8 cellular contexts compared by ENCODE assay signal in the genomic region with DNA sequence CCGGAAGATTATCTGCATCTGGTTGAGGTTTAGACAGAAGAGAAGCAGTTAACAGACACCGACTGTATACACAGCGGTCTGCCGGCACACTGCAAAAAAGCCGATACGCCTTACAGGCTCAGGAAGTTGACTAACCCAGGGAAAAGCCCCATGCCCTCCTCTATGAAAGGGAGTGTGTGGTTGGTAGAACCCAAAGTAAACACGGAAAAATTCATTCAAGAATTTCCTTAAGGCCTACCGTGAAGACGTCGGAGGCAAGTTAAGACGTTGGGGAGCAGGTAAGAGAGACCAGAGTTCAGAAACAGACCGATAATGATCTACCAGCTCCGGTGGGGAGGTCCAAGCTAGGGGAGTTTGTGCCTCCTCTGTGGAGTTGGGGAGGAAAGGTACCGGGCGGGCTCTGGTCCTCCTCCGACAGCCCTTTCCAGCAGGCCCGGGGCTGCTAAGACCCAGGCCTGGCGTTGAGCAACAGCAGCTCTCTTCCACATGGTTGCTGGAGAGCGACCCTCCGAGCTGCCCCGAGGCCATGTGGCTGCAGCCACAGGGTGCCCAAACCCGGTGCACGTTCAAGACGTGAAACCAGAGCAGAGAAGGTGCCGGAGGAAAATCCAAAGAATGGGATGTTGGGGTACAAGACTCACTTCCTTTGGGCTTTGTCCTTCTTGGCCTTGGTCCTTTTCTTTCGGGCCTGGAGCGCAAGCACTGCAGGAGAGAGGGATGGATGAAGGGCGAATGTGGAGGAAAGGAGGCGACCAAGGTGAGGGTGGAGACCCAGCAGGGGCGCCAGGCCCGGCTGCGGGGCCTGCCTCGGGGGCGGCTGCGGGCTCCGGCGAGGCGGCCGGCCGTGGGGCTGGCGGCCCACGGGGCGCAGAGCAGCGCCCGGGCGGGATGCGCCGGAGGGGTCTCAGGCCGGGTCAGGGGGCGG. TPM values are rescaled to one million over a fixed set of nuclear protein-coding genes. Genes with fewer than 3 reads are reported as not detected.
DNase-seq lines count a peak whose midpoint lies in the region; ATAC-seq, FAIRE-seq and TF ChIP-seq lines count a peak whose summit lies in the region.

No MANE protein-coding gene starts in this region.

- no peak for TF ChIP-seq CTCF in GM12864 (IDR thresholded peaks at IDR 0.05; ENCODE audit: low read depth, low read length, missing control alignments)
- TF ChIP-seq CTCF in mucosa of descending colon (IDR thresholded peaks at IDR 0.05): no peak

- no peaks in the 10 kb centered on the region for H3K9me3 Mint-ChIP-seq in effector memory CD8-positive, alpha-beta T cell

- intact Hi-C loops in mucosa of descending colon (cut with DNase I, micrococcal nuclease): no loop called here

- peak; percentile 74 for ATAC-seq in effector memory CD8-positive, alpha-beta T cell (replicated peaks)
- peak; percentile 76 for ATAC-seq in mucosa of descending colon

- H3K4me1 ChIP-seq in mucosa of descending colon (ENCODE audit: low read depth): peaks cover 24% of the 10 kb centered on the region

- DNase-seq in GM12864 (ENCODE audit: low read depth) (no peak), H54 (ENCODE audit: insufficient read length, low spot score) (peak; percentile 45), MG63 (peak; percentile 47), mucosa of descending colon (peak; percentile 64 to 71 (median 66)), mesenteric fat pad (ENCODE audit: low spot score) (no peak)
- DNase-seq in activated CD4-positive, alpha-beta T cell treated with anti-CD3 and anti-CD28 coated beads, Interleukin-2, amount 50 U/mL, for 48 hours: peak; percentile 59 to 68
- DNase-seq in effector memory CD8-positive, alpha-beta T cell: peak; percentile 17 to 19 (median 18)
- peak; percentile 15 to 23 for DNase-seq in stimulated activated CD8-positive, alpha-beta memory T cell treated with anti-CD3 and anti-CD28 coated beads, Interleukin-4, amount 100 ng/mL, for 1 hour (ENCODE audit: low read depth in 2 of 2, low spot score in 1 of 2)

- H3K4me3 ChIP-seq in GM12864 (ENCODE audit: low read depth, low read length) (peak overlapping the region; percentile 68), MG63 (peak overlapping the region; percentile 85), mucosa of descending colon (peak overlapping the region; percentile 72)

- H3K36me3 ChIP-seq in MG63 (peaks cover 36% of the 10 kb centered on the region), mucosa of descending colon (ENCODE audit: low read depth) (no peaks in the 10 kb centered on the region)

- peak overlapping the region; percentile 87 to 96 for H3K27ac Mint-ChIP-seq in effector memory CD8-positive, alpha-beta T cell

- H3K4me3 Mint-ChIP-seq in effector memory CD8-positive, alpha-beta T cell: peak overlapping the region; percentile 91 to 98

- FAIRE-seq in H54 (lab: Jason Lieb, UNC): no peak

- H3K9me3 ChIP-seq in MG63 (no peaks in the 10 kb centered on the region), mucosa of descending colon (no peaks in the 10 kb centered on the region)

- H3K36me3 Mint-ChIP-seq in effector memory CD8-positive, alpha-beta T cell (ENCODE audit: insufficient read depth): peaks cover 13% of the 10 kb centered on the region

- peaks cover 33 to 50% of the 10 kb centered on the region in 2 donors for H3K4me1 Mint-ChIP-seq in effector memory CD8-positive, alpha-beta T cell (ENCODE audit: low read depth in 2 of 2)

- H3K27me3 ChIP-seq in MG63: no peaks in the 10 kb centered on the region

- TF ChIP-seq POLR2A in H54 (IDR thresholded peaks at IDR 0.05; ENCODE audit: low read depth, low read length): no peak

- H3K27me3 Mint-ChIP-seq in effector memory CD8-positive, alpha-beta T cell: no peaks in the 10 kb centered on the region

RNA-seq across cellular contexts. Expression of a gene that starts 0.8 kb away (rescaled TPM):
- total RNA-seq in MG63 (2014; rRNA removed; shearing (Covaris generic); ENCODE audit: low replicate concordance): 20.7 and 46.6 TPM in 2 replicates
- 10 to 100 TPM; 57.3 to 84.3 (median 75.8) TPM for total RNA-seq in mucosa of descending colon
- total RNA-seq in mesenteric fat pad: 32.9 TPM

Comparison
In these comparisons a context has a peak if more than half of its experiments do, and no peak if none do; other contexts are left out.
1. DNase-seq: peak in H54 (single experiment), MG63 (single experiment), activated CD4-positive, alpha-beta T cell treated with anti-CD3 and anti-CD28 coated beads, Interleukin-2, amount 50 U/mL, for 48 hours (2 of 2), effector memory CD8-positive, alpha-beta T cell (3 of 3), mucosa of descending colon (3 of 3) and stimulated activated CD8-positive, alpha-beta memory T cell treated with anti-CD3 and anti-CD28 coated beads, Interleukin-4, amount 100 ng/mL, for 1 hour (2 of 2); none in GM12864 (single experiment) and mesenteric fat pad (single experiment).
2. Peak in every context shown above with its lines, with median percentiles within 50 percentile points of each other: H3K4me3 ChIP-seq.